Comparison of ENCODE assay signal across 10 cellular contexts in genomic region chr13:43933378-43933777, GRCh38. TPM values are rescaled to one million over a fixed set of nuclear protein-coding genes. Genes with fewer than 3 reads are reported as not detected.
DNase-seq lines count a peak whose midpoint lies in the region; ATAC-seq and TF ChIP-seq lines count a peak whose summit lies in the region.
"Had no signal": no experiment of that assay in that cellular context is flagged by ENCODE, and none has a peak within 500 bp of the region (broad histone marks: within the 10 kb centered on the region; RNA-seq: fewer than 3 reads in every experiment).

No MANE protein-coding gene starts in this region.

- peaks cover 12 to 14% of the 10 kb centered on the region in 2 donors for H3K4me1 Mint-ChIP-seq in stimulated activated naive B cell treated with anti-CD40 and anti-IgM and Interleukin-4, amounts not matched to agents 10 μg/mL and 1 μg/mL and 100 μg/mL, for 72 hours
- H3K4me1 Mint-ChIP-seq in chondrocyte (ENCODE audit: low read depth), result peaks cover 23% of the 10 kb centered on the region

- H3K36me3 Mint-ChIP-seq in stimulated activated naive B cell treated with anti-CD40 and anti-IgM and Interleukin-4, amounts not matched to agents 10 μg/mL and 1 μg/mL and 100 μg/mL, for 72 hours, result peaks cover 0 to 3% of the 10 kb centered on the region in 2 donors
- peaks cover 5% of the 10 kb centered on the region for H3K36me3 Mint-ChIP-seq in chondrocyte (ENCODE audit: low read depth)

- peaks cover 3 to 6% of the 10 kb centered on the region in 2 donors for H3K9me3 Mint-ChIP-seq in stimulated activated naive B cell treated with anti-CD40 and anti-IgM and Interleukin-4, amounts not matched to agents 10 μg/mL and 1 μg/mL and 100 μg/mL, for 72 hours
- peaks cover 3% of the 10 kb centered on the region for H3K9me3 Mint-ChIP-seq in chondrocyte (ENCODE audit: low read depth)
- H3K9me3 Mint-ChIP-seq: activated T-cell treated with anti-CD3 and anti-CD28 coated beads, Interleukin-2, amount 50 U/mL, for 4 hours had no signal

- peak; percentile 37 for DNase-seq in stimulated activated naive B cell treated with anti-CD40 and anti-IgM and Interleukin-4, amounts not matched to agents 10 μg/mL and 1 μg/mL and 100 μg/mL, for 72 hours
- no peak for DNase-seq in chondrocyte (ENCODE audit: low spot score)
- DNase-seq in activated CD4-positive, CD25-positive, alpha-beta regulatory T cell treated with anti-CD3 and anti-CD28 coated beads, Interleukin-2, amount 50 U/mL, for 72 hours, result no peak
- DNase-seq in COR-L47 (lab: John Stamatoyannopoulos, UW), result no peak
- DNase-seq: activated T-cell treated with anti-CD3 and anti-CD28 coated beads, Interleukin-2, amount 50 U/mL, for 4 hours; nucleus accumbens had no signal

- H3K27ac Mint-ChIP-seq in stimulated activated naive B cell treated with anti-CD40 and anti-IgM and Interleukin-4, amounts not matched to agents 10 μg/mL and 1 μg/mL and 100 μg/mL, for 72 hours, result peak overlapping the region; percentile 1
- H3K27ac Mint-ChIP-seq in chondrocyte (ENCODE audit: unreplicated experiment), result no peak overlapping the region

- H3K27me3 Mint-ChIP-seq in stimulated activated naive B cell treated with anti-CD40 and anti-IgM and Interleukin-4, amounts not matched to agents 10 μg/mL and 1 μg/mL and 100 μg/mL, for 72 hours, result peaks cover 29 to 37% of the 10 kb centered on the region in 2 donors
- no peaks in the 10 kb centered on the region for H3K27me3 Mint-ChIP-seq in chondrocyte (ENCODE audit: low read depth)

- ATAC-seq in GM19043 (IDR thresholded peaks at IDR 0.05; ENCODE audit: low read depth, unreplicated experiment), result peak; percentile 99
- ATAC-seq in GM21825 (IDR thresholded peaks at IDR 0.05; ENCODE audit: unreplicated experiment), result peak; percentile 100
- ATAC-seq in HG03280 (IDR thresholded peaks at IDR 0.05; ENCODE audit: unreplicated experiment), result peak; percentile 99
- peak; percentile 100 for ATAC-seq in stimulated activated naive B cell treated with anti-CD40 and anti-IgM and Interleukin-4, amounts not matched to agents 10 μg/mL and 1 μg/mL and 100 μg/mL, for 72 hours (replicated peaks)
- ATAC-seq: activated T-cell treated with anti-CD3 and anti-CD28 coated beads, Interleukin-2, amount 50 U/mL, for 4 hours; HCT116 had no signal

- no peak overlapping the region for H3K4me3 Mint-ChIP-seq in stimulated activated naive B cell treated with anti-CD40 and anti-IgM and Interleukin-4, amounts not matched to agents 10 μg/mL and 1 μg/mL and 100 μg/mL, for 72 hours
- H3K4me3 Mint-ChIP-seq in chondrocyte (ENCODE audit: unreplicated experiment), result no peak overlapping the region
- H3K4me3 Mint-ChIP-seq: activated T-cell treated with anti-CD3 and anti-CD28 coated beads, Interleukin-2, amount 50 U/mL, for 4 hours had no signal

- TF ChIP-seq CTCF in chondrocyte (IDR thresholded peaks at IDR 0.05), result no peak

RNA-seq across cellular contexts. Expression of gene LACC1, which starts 53.7 kb away (rescaled TPM):
- 4.9 to 6.7 TPM (median 5.0 TPM) in 3 replicates for total RNA-seq in chondrocyte

RNA-seq across cellular contexts. Expression of gene CCDC122, which starts 53.8 kb away (rescaled TPM):
- total RNA-seq in chondrocyte, result 5.5 to 8.3 TPM (median 7.3 TPM) in 3 replicates
